In genomic region chr16:57916735-57917450, GRCh38 we compare ENCODE assay signal across 1 cellular context.
TF ChIP-seq lines count a peak whose summit lies in the region.

No MANE protein-coding gene starts in this region.

TF ChIP-seq in GM23338, 12 proteins besides CTCF, POLR2A, EP300 and RAD21 (continued from another document):
- TF ChIP-seq REST (IDR thresholded peaks at IDR 0.05; ENCODE audit: unreplicated experiment) (no peak), CREB1 (CRISPR knock-in tag; IDR thresholded peaks at IDR 0.05; ENCODE audit: low read depth) (no peak), ZNF331 (CRISPR knock-in tag; IDR thresholded peaks at IDR 0.05; ENCODE audit: low read depth) (no peak), POLR2AphosphoS5 (IDR thresholded peaks at IDR 0.05; ENCODE audit: low read depth) (no peak), JUNB (IDR thresholded peaks at IDR 0.05; ENCODE audit: unreplicated experiment) (no peak), EZH2phosphoT487 (IDR thresholded peaks at IDR 0.05; ENCODE audit: unreplicated experiment) (no peak), ZNF114 (CRISPR knock-in tag; IDR thresholded peaks at IDR 0.05) (no peak), NANOG (IDR thresholded peaks at IDR 0.05; ENCODE audit: borderline replicate concordance) (no peak), STAT1 (IDR thresholded peaks at IDR 0.05; ENCODE audit: unreplicated experiment) (no peak), ZNF462 (CRISPR knock-in tag; IDR thresholded peaks at IDR 0.05) (no peak)
